ENCODE assay signal across 22 cellular contexts in the genomic region with DNA sequence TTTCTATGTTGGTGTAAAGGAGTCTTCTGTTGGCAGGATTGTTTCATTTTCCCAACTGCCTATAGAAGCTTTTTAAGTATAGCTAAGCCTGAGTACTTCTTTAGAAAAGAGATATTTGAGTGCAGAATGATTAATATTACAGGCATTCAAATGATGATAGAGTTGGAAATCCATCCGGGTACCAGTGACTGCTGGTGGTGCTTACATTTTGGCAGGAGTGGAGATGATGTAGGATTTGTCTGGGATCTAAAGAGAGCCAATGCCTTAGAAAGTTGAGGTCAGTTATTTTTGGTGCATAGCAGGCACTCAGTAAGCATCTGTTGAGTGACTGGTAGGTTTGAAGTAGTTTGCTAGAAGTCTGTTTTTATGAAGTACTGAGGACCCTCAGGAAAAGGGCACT.
DNase-seq lines count a peak whose midpoint lies in the region; ATAC-seq and TF ChIP-seq lines count a peak whose summit lies in the region.
"Had no signal": no experiment of that assay in that cellular context is flagged by ENCODE, and none has a peak within 500 bp of the region (broad histone marks: within the 10 kb centered on the region; RNA-seq: fewer than 3 reads in every experiment).

No MANE protein-coding gene starts in this region.

- CTCF ChIA-PET in IMR-90 (lab: Yijun Ruan, JAX), result no interaction called here

- H4K91ac ChIP-seq in IMR-90 (ENCODE audit: insufficient read depth, low read depth, low read length) (peak overlapping the region; percentile 81), mesenchymal stem cell (ENCODE audit: low read length) (no peak overlapping the region)

- no peak overlapping the region for H3K27ac Mint-ChIP-seq in naive thymus-derived CD8-positive, alpha-beta T cell
- H3K27ac Mint-ChIP-seq: CD8-positive, alpha-beta memory T cell; H9; IgD-negative memory B cell had no signal

- H3K9me3 ChIP-seq in IMR-90 (ENCODE audit: control insufficient read depth, insufficient read depth, low read length), result no peaks in the 10 kb centered on the region
- no peaks in the 10 kb centered on the region for H3K9me3 ChIP-seq in mesenchymal stem cell (ENCODE audit: control insufficient read depth, low read length)

- H3K79me1 ChIP-seq in IMR-90 (ENCODE audit: low read depth in 1 of 2, low read length in 2 of 2), result no peaks in the 10 kb centered on the region
- no peaks in the 10 kb centered on the region for H3K79me1 ChIP-seq in mesenchymal stem cell (replicated peaks; ENCODE audit: low read length, poor library complexity, severe bottlenecking)

- peak overlapping the region; percentile 65 for H2BK5ac ChIP-seq in IMR-90 (ENCODE audit: low read depth, low read length, poor library complexity, severe bottlenecking)
- no peak overlapping the region for H2BK5ac ChIP-seq in mesenchymal stem cell (ENCODE audit: low read depth, low read length, poor library complexity, severe bottlenecking)

- peak overlapping the region; percentile 62 for H3K18ac ChIP-seq in IMR-90 (ENCODE audit: low read depth, low read length)
- H3K18ac ChIP-seq in mesenchymal stem cell (ENCODE audit: low read depth in 1 of 2, low read length in 2 of 2), result peak overlapping the region; percentile 52 to 82

- POLR2A ChIA-PET in IMR-90 (lab: Charles Lee; ENCODE audit: unreplicated experiment), result no interaction called here
- POLR2A ChIA-PET in naive thymus-derived CD8-positive, alpha-beta T cell (lab: Charles Lee), result no interaction called here

- in situ Hi-C loops in IMR-90 (cut with MboI; ENCODE audit: low sequenced_read_pairs), result no loop called here

- DNase-seq in AG10803 (ENCODE audit: low read depth) (peak; percentile 28), IMR-90 (peak; percentile 62), fibroblast of gingiva (ENCODE audit: low read depth) (peak; percentile 30), mesenchymal stem cell (peak; percentile 29), iPS-NIHi11 (ENCODE audit: low spot score) (no peak), DMS 273 (lab: John Stamatoyannopoulos, UW; ENCODE audit: unreplicated experiment) (no peak), SW 1271 (lab: John Stamatoyannopoulos, UW) (no peak)
- DNase-seq in naive thymus-derived CD8-positive, alpha-beta T cell, result no peak
- DNase-seq: C1 segment of cervical spinal cord; CD8-positive, alpha-beta memory T cell; DMS79; H9; Kasumi-1; NCI-H1105 treated with DMSO at 0.1 percent for 48 hours; NCI-H187 treated with DMSO at 0.1 percent for 48 hours; NCI-H226; NCI-H526; PC-3; RPMI8226; SIG-M5 had no signal

- dilution Hi-C loops in IMR-90 (cut with HindIII; ENCODE audit: low sequenced_read_pairs, unreplicated experiment), result no loop called here

- no peaks in the 10 kb centered on the region for H3K9me3 Mint-ChIP-seq in naive thymus-derived CD8-positive, alpha-beta T cell
- H3K9me3 Mint-ChIP-seq: CD8-positive, alpha-beta memory T cell; H9; IgD-negative memory B cell had no signal

- H2AFZ ChIP-seq in IMR-90 (replicated peaks; ENCODE audit: low read length, poor library complexity) (no peak overlapping the region), mesenchymal stem cell (ENCODE audit: low read depth, low read length) (no peak overlapping the region)

- H2BK120ac ChIP-seq in IMR-90 (ENCODE audit: low read depth, low read length), result peak overlapping the region; percentile 88
- H2BK120ac ChIP-seq in mesenchymal stem cell (ENCODE audit: low read depth, low read length), result no peak overlapping the region

- H3K36me3 ChIP-seq in IMR-90 (ENCODE audit: control insufficient read depth, insufficient read depth, low read length), result no peaks in the 10 kb centered on the region
- H3K36me3 ChIP-seq in mesenchymal stem cell (ENCODE audit: control insufficient read depth in 1 of 2, insufficient read depth in 2 of 2, low read depth in 1 of 2, low read length in 2 of 2), result no peaks in the 10 kb centered on the region

- TF ChIP-seq POLR2A in IMR-90 (IDR thresholded peaks at IDR 0.05; ENCODE audit: low read depth, low read length), result no peak

- peak overlapping the region; percentile 88 to 98 for H2BK12ac ChIP-seq in mesenchymal stem cell (ENCODE audit: low read length in 2 of 2)

- no peak overlapping the region for H2AK9ac ChIP-seq in IMR-90 (replicated peaks; ENCODE audit: low read depth, low read length, poor library complexity)

- peaks cover 3% of the 10 kb centered on the region; the same call in 1 of the 2 replicates for H3K9me1 ChIP-seq in IMR-90 (ENCODE audit: insufficient read depth, low read length)

- H3K27ac ChIP-seq in IMR-90 (ENCODE audit: insufficient read depth, low read length) (peak overlapping the region; percentile 66; the same call in 1 of the 2 replicates), mesenchymal stem cell (ENCODE audit: low read length, poor library complexity, severe bottlenecking) (no peak overlapping the region)
- H3K27ac ChIP-seq: HL-60 had no signal

- no peak overlapping the region for H3K4me3 ChIP-seq in AG10803 (ENCODE audit: low read length)
- H3K4me3 ChIP-seq in IMR-90 (ENCODE audit: insufficient read depth, low read depth, low read length), result no peak overlapping the region
- no peak overlapping the region for H3K4me3 ChIP-seq in mesenchymal stem cell (ENCODE audit: insufficient read depth in 1 of 2, low read depth in 1 of 2, low read length in 2 of 2)

- peaks cover 20% of the 10 kb centered on the region for H3K4me1 ChIP-seq in IMR-90 (ENCODE audit: control insufficient read depth, insufficient read depth, low read length)
- no peaks in the 10 kb centered on the region for H3K4me1 ChIP-seq in mesenchymal stem cell (ENCODE audit: control insufficient read depth, insufficient read depth, low read depth, low read length)

- H2BK20ac ChIP-seq in IMR-90 (ENCODE audit: low read depth, low read length), result peak overlapping the region; percentile 85

- TF ChIP-seq CTCF in AG10803 (conservative IDR thresholded peaks at IDR 0.05; ENCODE audit: low read length), result no peak
- TF ChIP-seq CTCF in IMR-90 (conservative IDR thresholded peaks at IDR 0.05; ENCODE audit: low read depth, low read length), result no peak

- H3K4me1 Mint-ChIP-seq in naive thymus-derived CD8-positive, alpha-beta T cell, result no peaks in the 10 kb centered on the region
- H3K4me1 Mint-ChIP-seq: CD8-positive, alpha-beta memory T cell; IgD-negative memory B cell had no signal

- H3K27me3 ChIP-seq in IMR-90 (ENCODE audit: control insufficient read depth, insufficient read depth, low read length), result no peaks in the 10 kb centered on the region
- H3K27me3 ChIP-seq in mesenchymal stem cell (ENCODE audit: control insufficient read depth in 1 of 2, insufficient read depth in 1 of 2, low read length in 2 of 2), result no peaks in the 10 kb centered on the region

- H3K4ac ChIP-seq in IMR-90 (ENCODE audit: low read depth, low read length), result peak overlapping the region; percentile 71; the same call in 1 of the 2 replicates
- H3K4ac ChIP-seq in mesenchymal stem cell (ENCODE audit: low read depth in 1 of 2, low read length in 2 of 2), result no peak overlapping the region

- H2AK5ac ChIP-seq in IMR-90 (ENCODE audit: low read depth, low read length) (peak overlapping the region; percentile 77), mesenchymal stem cell (ENCODE audit: low read length, severe bottlenecking) (no peak overlapping the region)

- intact Hi-C loops in IMR-90 (cut with micrococcal nuclease), result no loop called here

- no peak overlapping the region for H3K4me2 ChIP-seq in IMR-90 (ENCODE audit: low read depth, low read length)
- H3K4me2 ChIP-seq in mesenchymal stem cell (ENCODE audit: low read length, poor library complexity, severe bottlenecking), result no peak overlapping the region

- H4K5ac ChIP-seq in IMR-90 (ENCODE audit: low read depth, low read length), result peak overlapping the region; percentile 97

- ATAC-seq in IMR-90 (ENCODE audit: low read depth), result peak; percentile 28
- no peak for ATAC-seq in naive thymus-derived CD8-positive, alpha-beta T cell
- ATAC-seq: PC-3 had no signal

- H3K14ac ChIP-seq in IMR-90 (replicated peaks; ENCODE audit: low read depth, low read length), result peak overlapping the region; percentile 67
- H3K14ac ChIP-seq in mesenchymal stem cell (ENCODE audit: low read length in 2 of 2), result no peak overlapping the region

- H2BK15ac ChIP-seq in IMR-90 (ENCODE audit: low read depth, low read length) (peak overlapping the region; percentile 90; the same call in 2 of the 3 replicates), mesenchymal stem cell (ENCODE audit: low read depth, poor library complexity, severe bottlenecking) (no peak overlapping the region)

- H3K27me3 Mint-ChIP-seq in naive thymus-derived CD8-positive, alpha-beta T cell, result peaks cover 0 to 1% (median 0%) of the 10 kb centered on the region in 5 donors

- no peaks in the 10 kb centered on the region for H3K36me3 Mint-ChIP-seq in naive thymus-derived CD8-positive, alpha-beta T cell
- H3K36me3 Mint-ChIP-seq: CD8-positive, alpha-beta memory T cell; IgD-negative memory B cell had no signal

- no peak overlapping the region for H3K4me3 Mint-ChIP-seq in naive thymus-derived CD8-positive, alpha-beta T cell
- H3K4me3 Mint-ChIP-seq: CD8-positive, alpha-beta memory T cell; H9; IgD-negative memory B cell had no signal

- WGBS in IMR-90 (ENCODE audit: extremely low coverage in 2 of 2, insufficient read length in 1 of 2), 2 experiments, result no CpG with 5 or more reads among the region's 1 CpG
- 6% methylated on average over 1 of the region's 1 CpG for WGBS in mesenchymal stem cell

- H3K9ac ChIP-seq in IMR-90 (ENCODE audit: low read depth, low read length) (no peak overlapping the region), mesenchymal stem cell (ENCODE audit: low read length) (no peak overlapping the region)

- H4K8ac ChIP-seq in IMR-90 (ENCODE audit: low read depth in 2 of 2, low read length in 2 of 2), result peak overlapping the region; percentile 71 to 83
- peak overlapping the region; percentile 49 for H4K8ac ChIP-seq in mesenchymal stem cell (ENCODE audit: low read length)

- H3K23ac ChIP-seq in IMR-90 (ENCODE audit: low read depth, low read length) (peak overlapping the region; percentile 69; the same call in 1 of the 2 replicates), mesenchymal stem cell (ENCODE audit: low read length in 2 of 2) (no peak overlapping the region)

- no peaks in the 10 kb centered on the region for H4K20me1 ChIP-seq in IMR-90 (ENCODE audit: insufficient read depth, low read length)

- BruUV-seq in IMR-90 (replicated peaks; lab: Mats Ljungman, UMichigan), result no TSS peak

- H3K56ac ChIP-seq in IMR-90 (ENCODE audit: extremely low read depth, insufficient read depth, low read length), result no peak overlapping the region; the same call in 1 of the 2 replicates

- TF ChIP-seq RAD21 in IMR-90 (IDR thresholded peaks at IDR 0.05; ENCODE audit: low read length), result no peak

TF ChIP-seq in IMR-90, 13 proteins besides CTCF, POLR2A, EP300 and RAD21 (continues in another document):
- TF ChIP-seq MAZ (IDR thresholded peaks at IDR 0.05; ENCODE audit: borderline replicate concordance, low read depth, low read length), result no peak
- no peak for TF ChIP-seq MAFK (IDR thresholded peaks at IDR 0.05; ENCODE audit: low read depth, low read length)
- no peak for TF ChIP-seq CHD1 (IDR thresholded peaks at IDR 0.05; ENCODE audit: low read depth, low read length)
- TF ChIP-seq RFX5 (IDR thresholded peaks at IDR 0.05; ENCODE audit: low read depth, low read length), result no peak
- TF ChIP-seq BHLHE40 (IDR thresholded peaks at IDR 0.05; ENCODE audit: low read depth, low read length), result no peak
- no peak for TF ChIP-seq FOS (IDR thresholded peaks at IDR 0.05; ENCODE audit: low read depth, low read length)

Comparison
In these comparisons a context has a peak if more than half of its experiments do, and no peak if none do; other contexts are left out.
1. DNase-seq: peak in AG10803 (single experiment), IMR-90 (single experiment), fibroblast of gingiva (single experiment) and mesenchymal stem cell (single experiment); none in iPS-NIHi11 (single experiment), DMS 273 (single experiment), SW 1271 (0 of 2) and naive thymus-derived CD8-positive, alpha-beta T cell (0 of 10).